ENCODE assay signal across 11 cellular contexts in the genomic region with DNA sequence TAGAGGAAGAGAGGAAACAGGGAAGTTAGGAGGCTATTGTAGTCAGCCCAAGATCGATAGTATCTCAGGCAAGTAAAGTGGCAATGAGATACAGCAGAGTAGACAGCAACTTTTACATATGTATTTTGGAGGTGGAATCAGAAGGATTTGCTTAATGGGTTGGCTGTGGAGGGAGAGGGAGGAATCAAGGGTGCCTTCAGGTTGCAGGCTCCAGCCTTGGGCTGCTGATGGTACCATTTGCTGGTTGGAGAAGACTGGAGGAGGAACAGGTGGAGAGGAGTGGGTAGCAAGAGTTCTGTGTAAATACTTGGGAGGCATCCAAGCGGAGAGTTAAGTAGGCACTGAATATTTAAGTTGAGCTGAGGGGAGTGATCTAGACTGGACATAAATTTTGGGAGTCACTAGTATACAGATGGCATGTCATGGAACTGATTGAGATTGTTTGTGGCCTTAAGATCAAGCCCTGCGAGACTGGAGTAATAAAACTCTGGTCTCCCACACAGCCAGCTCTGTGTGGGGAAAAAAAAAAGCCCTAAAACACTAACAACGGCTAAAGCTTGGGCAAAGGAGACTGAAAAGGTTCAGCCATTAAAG. TPM values are rescaled to one million over a fixed set of nuclear protein-coding genes. Genes with fewer than 3 reads are reported as not detected.
DNase-seq lines count a peak whose midpoint lies in the region; ATAC-seq, FAIRE-seq and TF ChIP-seq lines count a peak whose summit lies in the region.
"Had no signal": no experiment of that assay in that cellular context is flagged by ENCODE, and none has a peak within 500 bp of the region (broad histone marks: within the 10 kb centered on the region; RNA-seq: fewer than 3 reads in every experiment).

No MANE protein-coding gene starts in this region.

- FAIRE-seq in astrocyte (lab: Jason Lieb, UNC): no peak
- FAIRE-seq: endothelial cell of umbilical vein had no signal

- H3K27ac Mint-ChIP-seq in astrocyte (ENCODE audit: unreplicated experiment): no peak overlapping the region
- H3K27ac Mint-ChIP-seq: progenitor cell of endocrine pancreas had no signal

- H3K79me2 ChIP-seq in astrocyte (ENCODE audit: insufficient read depth, low read length): peaks cover 66% of the 10 kb centered on the region

- H3K4me1 Mint-ChIP-seq in astrocyte (ENCODE audit: low read depth, unreplicated experiment): peaks cover 15% of the 10 kb centered on the region

- POLR2A ChIA-PET in HEK293 (lab: Yijun Ruan, JAX): interaction anchor here (0.6 to 16.3 kb wide), 8 partner anchors 7 to 346 kb away, joined by 3 to 316 read pairs (median 3); a partner anchor contains a TSS

- no peak overlapping the region for H3K4me3 ChIP-seq in HEK293 (ENCODE audit: low read depth, low read length)
- no peak overlapping the region for H3K4me3 ChIP-seq in astrocyte (ENCODE audit: insufficient read depth, low read depth, low read length)
- peak overlapping the region; percentile 24 for H3K4me3 ChIP-seq in rectal smooth muscle tissue (ENCODE audit: low read length)
- H3K4me3 ChIP-seq: SJSA1 had no signal

- peak overlapping the region; percentile 6 for H3K4me2 ChIP-seq in astrocyte (ENCODE audit: low read length)

- H3K9ac ChIP-seq in astrocyte (ENCODE audit: low read length) (no peak overlapping the region), rectal smooth muscle tissue (ENCODE audit: low read length) (no peak overlapping the region)

- ATAC-seq in HG03439 (IDR thresholded peaks at IDR 0.05; ENCODE audit: unreplicated experiment) (no peak), HG03521 (IDR thresholded peaks at IDR 0.05; ENCODE audit: unreplicated experiment) (no peak)

- H2AFZ ChIP-seq in astrocyte (ENCODE audit: low read depth, low read length): no peak overlapping the region

- no peaks in the 10 kb centered on the region for H3K27me3 Mint-ChIP-seq in astrocyte (ENCODE audit: low read depth, unreplicated experiment)
- H3K27me3 Mint-ChIP-seq: progenitor cell of endocrine pancreas had no signal

- TF ChIP-seq CTCF in HEK293 (tag by site-specific recombination; IDR thresholded peaks at IDR 0.05): no peak
- TF ChIP-seq CTCF in astrocyte (IDR thresholded peaks at IDR 0.05; ENCODE audit: insufficient read depth, low read depth, low read length): no peak

- H3K9me3 ChIP-seq in HEK293 (ENCODE audit: control insufficient read depth, insufficient read depth, low read depth, low read length) (no peaks in the 10 kb centered on the region), astrocyte (ENCODE audit: insufficient read depth, low read depth, low read length) (no peaks in the 10 kb centered on the region)

- H3K27ac ChIP-seq in HEK293 (ENCODE audit: extremely low read depth, low read depth, low read length): no peak overlapping the region; the same call in 1 of the 2 replicates
- H3K27ac ChIP-seq in astrocyte (ENCODE audit: low read depth, low read length): no peak overlapping the region
- no peak overlapping the region for H3K27ac ChIP-seq in rectal smooth muscle tissue (ENCODE audit: low read depth, low read length)
- H3K27ac ChIP-seq: SJSA1 had no signal

- DNase-seq in DMS79 treated with DMSO at 0.1 percent for 48 hours (lab: John Stamatoyannopoulos, UW) (peak; percentile 99), astrocyte (ENCODE audit: low read depth) (no peak)
- DNase-seq in NK-92 treated with Interleukin-12 subunit alpha and Interleukin-12 subunit beta, amount 100 ng/mL, for 24 hours (lab: John Stamatoyannopoulos, UW): no peak
- DNase-seq: activated CD4-positive, CD25-positive, alpha-beta regulatory T cell treated with anti-CD3 and anti-CD28 coated beads, Interleukin-2, amount 50 U/mL, for 72 hours had no signal

- H3K4me3 Mint-ChIP-seq in astrocyte (ENCODE audit: unreplicated experiment): no peak overlapping the region

- no peaks in the 10 kb centered on the region for H3K9me3 Mint-ChIP-seq in astrocyte (ENCODE audit: unreplicated experiment)

- H3K36me3 ChIP-seq in HEK293 (ENCODE audit: control insufficient read depth in 2 of 2, insufficient read depth in 1 of 2, low read length in 2 of 2): no peaks in the 10 kb centered on the region
- no peaks in the 10 kb centered on the region for H3K36me3 ChIP-seq in astrocyte (ENCODE audit: insufficient read depth, low read length)
- H3K36me3 ChIP-seq in rectal smooth muscle tissue (ENCODE audit: control insufficient read depth, insufficient read depth, low read length): no peaks in the 10 kb centered on the region

- H3K4me1 ChIP-seq in HEK293 (ENCODE audit: control insufficient read depth, insufficient read depth, low read length) (peaks cover 18% of the 10 kb centered on the region), astrocyte (ENCODE audit: insufficient read depth, low read length) (peaks cover 8% of the 10 kb centered on the region), rectal smooth muscle tissue (ENCODE audit: control insufficient read depth, insufficient read depth, low read length) (peaks cover 21% of the 10 kb centered on the region)

- no peaks in the 10 kb centered on the region for H3K27me3 ChIP-seq in astrocyte (ENCODE audit: insufficient read depth, low read length)
- no peaks in the 10 kb centered on the region for H3K27me3 ChIP-seq in rectal smooth muscle tissue (ENCODE audit: control insufficient read depth, insufficient read depth, low read length)
- H3K27me3 ChIP-seq: SJSA1 had no signal

- peaks cover 37% of the 10 kb centered on the region for H4K20me1 ChIP-seq in astrocyte (ENCODE audit: insufficient read depth, low read length)

- CTCF ChIA-PET in HEK293 (lab: Yijun Ruan, JAX): interaction anchor here (0.6 to 1.2 kb wide), 4 partner anchors 25 to 125 kb away, joined by 3 to 5 read pairs (median 3); no protein-coding TSS in a partner anchor

- H3K36me3 Mint-ChIP-seq in astrocyte (ENCODE audit: low read depth, unreplicated experiment): no peaks in the 10 kb centered on the region

TF ChIP-seq in HEK293, 187 proteins besides CTCF, POLR2A, EP300 and RAD21:
- TF ChIP-seq SCRT2 (tag by site-specific recombination; IDR thresholded peaks at IDR 0.05) (peak; percentile 94), WT1 (tag by site-specific recombination; IDR thresholded peaks at IDR 0.05) (peak; percentile 50; the same call in 1 of the 2 replicates), SP2 (tag by site-specific recombination; IDR thresholded peaks at IDR 0.05) (0 out of 2 replicates have a peak, but pooled peaks have one; percentile 4), ZNF548 (tag by site-specific recombination; IDR thresholded peaks at IDR 0.05) (peak; percentile 68; the same call in 1 of the 2 replicates), ZNF585B (tag by site-specific recombination; IDR thresholded peaks at IDR 0.05) (no peak), KLF8 (tag by site-specific recombination; IDR thresholded peaks at IDR 0.05) (no peak), EGR2 (tag by site-specific recombination; IDR thresholded peaks at IDR 0.05; ENCODE audit: low read depth) (peak; percentile 89), SCRT1 (tag by site-specific recombination; IDR thresholded peaks at IDR 0.05; ENCODE audit: borderline replicate concordance) (peak; percentile 58; the same call in 1 of the 2 replicates), ZNF366 (tag by site-specific recombination; conservative IDR thresholded peaks at IDR 0.05) (no peak), ZNF664 (tag by site-specific recombination; IDR thresholded peaks at IDR 0.05) (peak; percentile 89), ZFHX2 (tag by site-specific recombination; conservative IDR thresholded peaks at IDR 0.05) (peak; percentile 82)
- TF ChIP-seq, protein P1, sequence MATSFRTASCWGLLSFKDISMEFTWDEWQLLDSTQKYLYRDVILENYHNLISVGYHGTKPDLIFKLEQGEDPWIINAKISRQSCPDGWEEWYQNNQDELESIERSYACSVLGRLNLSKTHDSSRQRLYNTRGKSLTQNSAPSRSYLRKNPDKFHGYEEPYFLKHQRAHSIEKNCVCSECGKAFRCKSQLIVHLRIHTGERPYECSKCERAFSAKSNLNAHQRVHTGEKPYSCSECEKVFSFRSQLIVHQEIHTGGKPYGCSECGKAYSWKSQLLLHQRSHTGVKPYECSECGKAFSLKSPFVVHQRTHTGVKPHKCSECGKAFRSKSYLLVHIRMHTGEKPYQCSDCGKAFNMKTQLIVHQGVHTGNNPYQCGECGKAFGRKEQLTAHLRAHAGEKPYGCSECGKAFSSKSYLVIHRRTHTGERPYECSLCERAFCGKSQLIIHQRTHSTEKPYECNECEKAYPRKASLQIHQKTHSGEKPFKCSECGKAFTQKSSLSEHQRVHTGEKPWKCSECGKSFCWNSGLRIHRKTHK (tag by site-specific recombination; IDR thresholded peaks at IDR 0.05): no peak

RNA-seq across cellular contexts. Expression of a gene that starts 5.3 kb away (rescaled TPM):
- total RNA-seq in astrocyte: 5.9 and 7.1 TPM in 2 replicates

RNA-seq across cellular contexts. Expression of a gene that starts 41.2 kb away (rescaled TPM):
- total RNA-seq in astrocyte: 25.8 and 27.4 TPM in 2 replicates
